In the genomic region with DNA sequence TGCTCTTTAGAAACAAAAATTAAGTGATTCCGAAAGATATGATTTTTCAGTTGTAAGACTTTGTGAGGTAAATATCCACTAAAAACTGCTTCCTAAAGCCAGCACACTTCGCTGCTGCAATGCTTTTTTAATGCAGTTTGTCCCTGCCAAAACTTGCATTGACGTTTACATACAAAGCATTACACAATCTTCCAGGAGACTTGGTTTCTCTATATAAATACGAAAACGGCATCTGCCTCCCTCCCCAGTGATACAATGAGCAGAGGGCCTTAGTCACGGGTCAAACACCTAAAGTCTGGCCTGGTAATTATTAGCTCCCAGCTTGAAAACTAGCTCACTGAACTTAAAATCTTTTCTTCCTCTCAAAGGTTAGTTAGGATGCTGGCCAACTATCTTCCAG, we compare ENCODE assay signal across 1 cellular context.
A peak's percentile ranks its signal among the peaks of the same experiment; 100 is the strongest.
TF ChIP-seq lines count a peak whose summit lies in the region.

No MANE protein-coding gene starts in this region.

TF ChIP-seq in liver, 16 proteins besides CTCF, POLR2A, EP300 and RAD21 (continued from another document):
- no peak for TF ChIP-seq REST (IDR thresholded peaks at IDR 0.05)
- TF ChIP-seq SP1 (IDR thresholded peaks at IDR 0.05) = no peak
- no peak for TF ChIP-seq ZBTB33 (IDR thresholded peaks at IDR 0.05)
- no peak for TF ChIP-seq EGR1 (IDR thresholded peaks at IDR 0.05; ENCODE audit: low read depth in 2 of 2)
- TF ChIP-seq RXRA (IDR thresholded peaks at IDR 0.05) = peak in 1 of 2 donors; percentile 75
- TF ChIP-seq GABPA (IDR thresholded peaks at IDR 0.05 in 1 of 2, conservative IDR thresholded peaks at IDR 0.05 in 1 of 2) = no peak
- TF ChIP-seq, protein P1, sequence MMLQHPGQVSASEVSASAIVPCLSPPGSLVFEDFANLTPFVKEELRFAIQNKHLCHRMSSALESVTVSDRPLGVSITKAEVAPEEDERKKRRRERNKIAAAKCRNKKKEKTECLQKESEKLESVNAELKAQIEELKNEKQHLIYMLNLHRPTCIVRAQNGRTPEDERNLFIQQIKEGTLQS (IDR thresholded peaks at IDR 0.05) = no peak
- TF ChIP-seq NR2F2 (IDR thresholded peaks at IDR 0.05) = no peak
- TF ChIP-seq, protein P2, sequence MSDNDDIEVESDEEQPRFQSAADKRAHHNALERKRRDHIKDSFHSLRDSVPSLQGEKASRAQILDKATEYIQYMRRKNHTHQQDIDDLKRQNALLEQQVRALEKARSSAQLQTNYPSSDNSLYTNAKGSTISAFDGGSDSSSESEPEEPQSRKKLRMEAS (IDR thresholded peaks at IDR 0.05) = peak; percentile 56
- TF ChIP-seq YY1 (IDR thresholded peaks at IDR 0.05) = peak; percentile 47
